14 cellular contexts compared by ENCODE assay signal in genomic region chr3:14691239-14691638, GRCh38. TPM values are rescaled to one million over a fixed set of nuclear protein-coding genes. Genes with fewer than 3 reads are reported as not detected.
DNase-seq lines count a peak whose midpoint lies in the region; ATAC-seq and TF ChIP-seq lines count a peak whose summit lies in the region.
"Had no signal": no experiment of that assay in that cellular context is flagged by ENCODE, and none has a peak within 500 bp of the region (broad histone marks: within the 10 kb centered on the region; RNA-seq: fewer than 3 reads in every experiment).

No MANE protein-coding gene starts in this region.

- peak overlapping the region; percentile 63 for H3K9ac ChIP-seq in OCI-LY1 (ENCODE audit: low read length)

- H3K36me3 ChIP-seq in GM06990 (ENCODE audit: control insufficient read depth, insufficient read depth, low read length) = no peaks in the 10 kb centered on the region; the same call in 1 of the 2 replicates
- peaks cover 44% of the 10 kb centered on the region for H3K36me3 ChIP-seq in OCI-LY1 (ENCODE audit: insufficient read depth, low read length)
- H3K36me3 ChIP-seq: uterus had no signal

- no peaks in the 10 kb centered on the region for H3K36me3 Mint-ChIP-seq in activated T-helper 2 cell treated with anti-CD3 and anti-CD28 coated beads, Interferon-gamma antibody, Interleukin-2, Interleukin-4, amounts not matched to agents 10 μg/mL and 5 μg/mL and 100 μg/mL, durations not matched to agents 14 hours and 24 hours and 36 hours (ENCODE audit: low read depth)

- no peaks in the 10 kb centered on the region for H3K79me2 ChIP-seq in OCI-LY1 (ENCODE audit: insufficient read depth, low read length)

- H3K4me3 ChIP-seq in GM06990 (replicated peaks; ENCODE audit: low read depth, low read length) (no peak overlapping the region), OCI-LY1 (ENCODE audit: low read depth, low read length, poor library complexity, severe bottlenecking) (peak overlapping the region; percentile 54)
- H3K4me3 ChIP-seq: PC-9, uterus had no signal

- peaks cover 59% of the 10 kb centered on the region for H3K4me1 ChIP-seq in OCI-LY1 (ENCODE audit: insufficient read depth, low read length, severe bottlenecking)
- H3K4me1 ChIP-seq: uterus had no signal

- intact Hi-C loops in activated T-helper 2 cell treated with anti-CD3 and anti-CD28 coated beads, Interferon-gamma antibody, Interleukin-2, Interleukin-4, amounts not matched to agents 10 μg/mL and 5 μg/mL and 100 μg/mL, durations not matched to agents 14 hours and 24 hours and 36 hours (cut with micrococcal nuclease) = no loop called here

- H4K20me1 ChIP-seq in OCI-LY1 (ENCODE audit: insufficient read depth, low read length) = no peaks in the 10 kb centered on the region

- H3K27me3 Mint-ChIP-seq in activated T-helper 2 cell treated with anti-CD3 and anti-CD28 coated beads, Interferon-gamma antibody, Interleukin-2, Interleukin-4, amounts not matched to agents 10 μg/mL and 5 μg/mL and 100 μg/mL, durations not matched to agents 14 hours and 24 hours and 36 hours (ENCODE audit: low read depth) = peaks cover 2% of the 10 kb centered on the region

- H3K4me2 ChIP-seq in OCI-LY1 (ENCODE audit: low read length) = peak overlapping the region; percentile 73
- H3K4me2 ChIP-seq: PC-9 had no signal

- no peak overlapping the region for H3K4me3 Mint-ChIP-seq in activated T-helper 2 cell treated with anti-CD3 and anti-CD28 coated beads, Interferon-gamma antibody, Interleukin-2, Interleukin-4, amounts not matched to agents 10 μg/mL and 5 μg/mL and 100 μg/mL, durations not matched to agents 14 hours and 24 hours and 36 hours (ENCODE audit: low read depth)

- H3K9me2 ChIP-seq in OCI-LY1 (ENCODE audit: low read depth, low read length) = no peaks in the 10 kb centered on the region

- ATAC-seq in GM19463 (IDR thresholded peaks at IDR 0.05; ENCODE audit: unreplicated experiment) (peak; percentile 52), HG03095 (IDR thresholded peaks at IDR 0.05; ENCODE audit: unreplicated experiment) (peak; percentile 40), GM19397 (IDR thresholded peaks at IDR 0.05; ENCODE audit: unreplicated experiment) (no peak), GM21528 (IDR thresholded peaks at IDR 0.05; ENCODE audit: low FRiP score, unreplicated experiment) (no peak)
- ATAC-seq: sciatic nerve had no signal

- H3K4me1 Mint-ChIP-seq in activated T-helper 2 cell treated with anti-CD3 and anti-CD28 coated beads, Interferon-gamma antibody, Interleukin-2, Interleukin-4, amounts not matched to agents 10 μg/mL and 5 μg/mL and 100 μg/mL, durations not matched to agents 14 hours and 24 hours and 36 hours (ENCODE audit: low read depth) = no peaks in the 10 kb centered on the region

- H3K27me3 ChIP-seq in GM06990 (replicated peaks; ENCODE audit: control insufficient read depth, insufficient read depth, low read length) = no peaks in the 10 kb centered on the region
- H3K27me3 ChIP-seq in OCI-LY1 (ENCODE audit: insufficient read depth, low read length) = no peaks in the 10 kb centered on the region
- H3K27me3 ChIP-seq: uterus had no signal

- TF ChIP-seq CTCF in GM06990 (IDR thresholded peaks at IDR 0.05; ENCODE audit: insufficient read depth, low read length, poor library complexity, severe bottlenecking) (no peak), OCI-LY1 (IDR thresholded peaks at IDR 0.05; ENCODE audit: low read length) (no peak)

- H3K9me3 ChIP-seq in OCI-LY1 (ENCODE audit: low read length) = peaks cover 8% of the 10 kb centered on the region; the same call in 1 of the 2 replicates
- H3K9me3 ChIP-seq: uterus had no signal

- H2AFZ ChIP-seq in OCI-LY1 (ENCODE audit: low read length) = no peak overlapping the region
- H2AFZ ChIP-seq: PC-9 had no signal

- H3F3A ChIP-seq in OCI-LY1 (ENCODE audit: insufficient read depth, low read length) = peaks cover 16% of the 10 kb centered on the region

- peak overlapping the region; percentile 100 for H3K27ac ChIP-seq in OCI-LY1 (ENCODE audit: low read depth, low read length, poor library complexity, severe bottlenecking)
- H3K27ac ChIP-seq: epithelial cell of prostate, PC-9, uterus had no signal

- peak; percentile 67 for DNase-seq in GM06990 (ENCODE audit: extremely low read depth, insufficient read length)
- DNase-seq in activated T-cell treated with anti-CD3 and anti-CD28 coated beads, Interleukin-2, amount 50 U/mL, for 1 hour = no peak
- no peak for DNase-seq in activated T-helper 2 cell treated with anti-CD3 and anti-CD28 coated beads, Interferon-gamma antibody, Interleukin-2, Interleukin-4, amounts not matched to agents 10 μg/mL and 5 μg/mL and 100 μg/mL, durations not matched to agents 14 hours and 24 hours and 36 hours (ENCODE audit: low spot score)
- DNase-seq: NCI-H1436 treated with DMSO at 0.1 percent for 48 hours, PC-9, uterus had no signal

- no peaks in the 10 kb centered on the region for H3K9me3 Mint-ChIP-seq in activated T-helper 2 cell treated with anti-CD3 and anti-CD28 coated beads, Interferon-gamma antibody, Interleukin-2, Interleukin-4, amounts not matched to agents 10 μg/mL and 5 μg/mL and 100 μg/mL, durations not matched to agents 14 hours and 24 hours and 36 hours

- no peak overlapping the region for H3K27ac Mint-ChIP-seq in activated T-helper 2 cell treated with anti-CD3 and anti-CD28 coated beads, Interferon-gamma antibody, Interleukin-2, Interleukin-4, amounts not matched to agents 10 μg/mL and 5 μg/mL and 100 μg/mL, durations not matched to agents 14 hours and 24 hours and 36 hours

RNA-seq across cellular contexts. Expression of gene C3orf20, which starts 16.3 kb away (rescaled TPM):
- total RNA-seq in activated T-helper 2 cell treated with anti-CD3 and anti-CD28 coated beads, Interferon-gamma antibody, Interleukin-2, Interleukin-4, amounts not matched to agents 10 μg/mL and 5 μg/mL and 100 μg/mL, durations not matched to agents 14 hours and 24 hours and 36 hours = 0.07 and 0.16 TPM in 2 replicates
- total RNA-seq: Daoy, PC-9 had no signal

RNA-seq across cellular contexts. Expression of gene CCDC174, which starts 39.7 kb away (rescaled TPM):
- total RNA-seq in activated T-helper 2 cell treated with anti-CD3 and anti-CD28 coated beads, Interferon-gamma antibody, Interleukin-2, Interleukin-4, amounts not matched to agents 10 μg/mL and 5 μg/mL and 100 μg/mL, durations not matched to agents 14 hours and 24 hours and 36 hours = 15.0 and 18.8 TPM in 2 replicates

Comparison
In these comparisons a context has a peak if more than half of its experiments do, and no peak if none do; other contexts are left out.
1. ATAC-seq: peak in GM19463 (single experiment) and HG03095 (single experiment); none in GM19397 (single experiment) and GM21528 (single experiment).